In genomic region chr12:15910468-15910863, GRCh38 we compare ENCODE assay signal across 8 cellular contexts. TPM values are rescaled to one million over a fixed set of nuclear protein-coding genes. Genes with fewer than 3 reads are reported as not detected.
DNase-seq lines count a peak whose midpoint lies in the region; ATAC-seq and TF ChIP-seq lines count a peak whose summit lies in the region.

No MANE protein-coding gene starts in this region.

- no peaks in the 10 kb centered on the region for H3F3A ChIP-seq in Loucy (ENCODE audit: low read depth)

- H2AFZ ChIP-seq in Loucy (ENCODE audit: low read length), result no peak overlapping the region; the same call in none of the 2 replicates
- peak overlapping the region; percentile 97 for H2AFZ ChIP-seq in neuron (ENCODE audit: low read depth, low read length)

- no peak for DNase-seq in CD4-positive, alpha-beta T cell
- DNase-seq in dorsolateral prefrontal cortex (no peak), hippocampal formation (lab: John Stamatoyannopoulos, UW) (no peak), NCI-H2171 (lab: John Stamatoyannopoulos, UW) (no peak)

- no peak for ATAC-seq in CD4-positive, alpha-beta T cell (ENCODE audit: poor library complexity)
- no peak for ATAC-seq in GM18868 (IDR thresholded peaks at IDR 0.05; ENCODE audit: unreplicated experiment)
- no peak for ATAC-seq in HG03095 (IDR thresholded peaks at IDR 0.05; ENCODE audit: unreplicated experiment)

- H3K27me3 Mint-ChIP-seq in CD4-positive, alpha-beta T cell, result no peaks in the 10 kb centered on the region

- H3K27ac Mint-ChIP-seq in CD4-positive, alpha-beta T cell, result peak overlapping the region; percentile 77

- no peaks in the 10 kb centered on the region for H3K9me3 Mint-ChIP-seq in CD4-positive, alpha-beta T cell

- H4K20me1 ChIP-seq in Loucy (ENCODE audit: insufficient read depth, low read length, poor library complexity, severe bottlenecking), result no peaks in the 10 kb centered on the region

- H3K4me3 Mint-ChIP-seq in CD4-positive, alpha-beta T cell, result peak overlapping the region; percentile 89

- no peak for TF ChIP-seq CTCF in CD4-positive, alpha-beta T cell (IDR thresholded peaks at IDR 0.05)
- TF ChIP-seq CTCF in Loucy (conservative IDR thresholded peaks at IDR 0.05; ENCODE audit: low read length) (no peak), dorsolateral prefrontal cortex (IDR thresholded peaks at IDR 0.05 in 54 of 56, conservative IDR thresholded peaks at IDR 0.05 in 2 of 56; ENCODE audit: low read depth in 1 of 56, partially characterized antibody in 56 of 56) (no peak)

- peak overlapping the region; percentile 88 for H3K9ac ChIP-seq in Loucy (ENCODE audit: low read depth, low read length, poor library complexity, severe bottlenecking)

- H3K4me2 ChIP-seq in Loucy (ENCODE audit: low read depth, low read length, poor library complexity, severe bottlenecking), result peak overlapping the region; percentile 72

- H3K4me3 ChIP-seq in Loucy (ENCODE audit: low read length, poor library complexity, severe bottlenecking) (peak overlapping the region; percentile 82), dorsolateral prefrontal cortex (peak overlapping the region in 56 of 59 donors; percentile 60 to 94 (median 83)), neuron (ENCODE audit: low read length) (peak overlapping the region; percentile 96)

- no peaks in the 10 kb centered on the region for H3K36me3 Mint-ChIP-seq in CD4-positive, alpha-beta T cell (ENCODE audit: low read depth)

- H3K27me3 ChIP-seq in CD4-positive, alpha-beta T cell (ENCODE audit: control insufficient read depth, insufficient read depth, low read length), result no peaks in the 10 kb centered on the region
- H3K27me3 ChIP-seq in Loucy (ENCODE audit: insufficient read depth, low read length, poor library complexity, severe bottlenecking), result no peaks in the 10 kb centered on the region
- no peaks in the 10 kb centered on the region for H3K27me3 ChIP-seq in dorsolateral prefrontal cortex
- H3K27me3 ChIP-seq in neuron (ENCODE audit: insufficient read depth, low read length), result no peaks in the 10 kb centered on the region

- H3K79me2 ChIP-seq in Loucy (ENCODE audit: insufficient read depth, low read length), result peaks cover 23% of the 10 kb centered on the region

- H3K36me3 ChIP-seq in Loucy (ENCODE audit: insufficient read depth, low read length) (no peaks in the 10 kb centered on the region), neuron (ENCODE audit: insufficient read depth, low read length) (peaks cover 12% of the 10 kb centered on the region)

- peaks cover 24% of the 10 kb centered on the region for H3K4me1 Mint-ChIP-seq in CD4-positive, alpha-beta T cell (ENCODE audit: low read depth)

- intact Hi-C loops in CD4-positive, alpha-beta T cell (cut with DNase I, micrococcal nuclease), result no loop called here
- intact Hi-C loops in dorsolateral prefrontal cortex (cut with DNase I), result no loop called here

- no peaks in the 10 kb centered on the region for H3K9me3 ChIP-seq in CD4-positive, alpha-beta T cell (ENCODE audit: control insufficient read depth, low read length)
- no peaks in the 10 kb centered on the region for H3K9me3 ChIP-seq in Loucy (ENCODE audit: insufficient read depth, low read depth, low read length)
- H3K9me3 ChIP-seq in neuron (ENCODE audit: low read length), result no peaks in the 10 kb centered on the region

- no peaks in the 10 kb centered on the region for H3K9me2 ChIP-seq in Loucy (replicated peaks; ENCODE audit: low read depth, low read length)

- H3K27ac ChIP-seq in CD4-positive, alpha-beta T cell (ENCODE audit: low read depth, low read length), result no peak overlapping the region
- H3K27ac ChIP-seq in dorsolateral prefrontal cortex, result peak overlapping the region in 25 of 59 donors; percentile 1 to 93 (median 83)

- POLR2A ChIA-PET in CD4-positive, alpha-beta T cell (lab: Charles Lee), result interaction anchor here (1.0 to 2.4 kb wide), 12 partner anchors 12 to 1493 kb away, joined by 3 to 18 read pairs (median 6); partner anchors contain the start of genes ARHGDIB, C12orf60, STRAP and WBP11

- H3K4me1 ChIP-seq in Loucy (ENCODE audit: insufficient read depth, low read length, poor library complexity, severe bottlenecking), result peaks cover 14% of the 10 kb centered on the region
- H3K4me1 ChIP-seq in neuron (ENCODE audit: insufficient read depth, low read length), result peaks cover 5% of the 10 kb centered on the region

- CTCF ChIA-PET in CD4-positive, alpha-beta T cell (lab: Charles Lee), result interaction anchor here (0.8 to 2.3 kb wide), 2 partner anchors 11 to 13 kb away, joined by 3 to 10 read pairs; no protein-coding TSS in a partner anchor

RNA-seq across cellular contexts. Expression of gene DERA, which starts 0.7 kb away (rescaled TPM):
- 1 to 10 TPM; 6.2 to 7.2 TPM for total RNA-seq in CD4-positive, alpha-beta T cell
- 10 to 100 TPM in 115 of 120 experiments, 1 to 10 TPM in 5; 6.5 to 27.5 (median 15.1) TPM for total RNA-seq in dorsolateral prefrontal cortex

RNA-seq across cellular contexts. Expression of gene STRAP, which starts 28.3 kb away (rescaled TPM):
- total RNA-seq in CD4-positive, alpha-beta T cell, result 100 to 1,000 TPM; 138 to 140 TPM
- total RNA-seq in dorsolateral prefrontal cortex, result 100 to 1,000 TPM in 68 of 120 experiments, 10 to 100 TPM in 52; 64.8 to 146 (median 102) TPM
